18 cellular contexts compared by ENCODE assay signal in the genomic region with DNA sequence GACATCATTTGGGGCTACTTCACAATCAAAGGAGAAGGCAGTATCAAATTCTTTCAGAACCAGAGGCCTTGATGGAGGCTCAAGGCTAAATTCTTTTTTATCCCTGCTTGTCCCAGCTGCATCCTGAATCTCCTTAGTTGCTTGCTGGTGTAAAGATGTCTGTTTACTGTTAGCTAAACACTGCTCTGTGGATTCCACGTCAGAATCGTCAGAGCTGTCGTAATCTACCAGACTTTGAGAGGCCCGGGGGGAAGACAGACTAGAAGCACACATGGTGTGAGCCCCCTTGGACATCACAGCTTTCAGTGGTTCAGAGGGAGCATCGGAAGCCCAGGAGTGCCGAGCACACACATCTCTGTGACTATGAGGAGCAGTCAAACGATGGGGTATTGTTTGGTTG. TPM values are rescaled to one million over a fixed set of nuclear protein-coding genes. Genes with fewer than 3 reads are reported as not detected.
DNase-seq lines count a peak whose midpoint lies in the region; ATAC-seq and TF ChIP-seq lines count a peak whose summit lies in the region.
"Had no signal": no experiment of that assay in that cellular context is flagged by ENCODE, and none has a peak within 500 bp of the region (broad histone marks: within the 10 kb centered on the region; RNA-seq: fewer than 3 reads in every experiment).

No MANE protein-coding gene starts in this region.

- CTCF ChIA-PET in T-cell (lab: Charles Lee): interaction anchor here in 1 of 2 donors (4.9 kb wide), 1 partner anchor 219 kb away, joined by 51 read pairs; no protein-coding TSS in a partner anchor

- H3K9me3 Mint-ChIP-seq in stimulated activated naive CD8-positive, alpha-beta T cell treated with anti-CD3 and anti-CD28 coated beads, Interleukin-15, Interleukin-2, amounts not matched to agents 100 ng/mL and 50 ng/mL, for 24 hours: no peaks in the 10 kb centered on the region
- no peaks in the 10 kb centered on the region for H3K9me3 Mint-ChIP-seq in stimulated activated naive CD8-positive, alpha-beta T cell treated with anti-CD3 and anti-CD28 coated beads, Interleukin-15, amount 100 ng/mL, for 72 hours
- no peaks in the 10 kb centered on the region for H3K9me3 Mint-ChIP-seq in T-cell
- H3K9me3 Mint-ChIP-seq in effector memory CD8-positive, alpha-beta T cell: no peaks in the 10 kb centered on the region

- H3K4me3 Mint-ChIP-seq in stimulated activated naive CD8-positive, alpha-beta T cell treated with anti-CD3 and anti-CD28 coated beads, Interleukin-15, Interleukin-2, amounts not matched to agents 100 ng/mL and 50 ng/mL, for 24 hours: no peak overlapping the region
- no peak overlapping the region for H3K4me3 Mint-ChIP-seq in stimulated activated naive CD8-positive, alpha-beta T cell treated with anti-CD3 and anti-CD28 coated beads, Interleukin-15, amount 100 ng/mL, for 72 hours
- H3K4me3 Mint-ChIP-seq in T-cell: no peak overlapping the region
- no peak overlapping the region for H3K4me3 Mint-ChIP-seq in effector memory CD8-positive, alpha-beta T cell

- H3K27ac ChIP-seq in spleen: peak overlapping the region in 5 of 8 donors; percentile 2 to 79 (median 68)
- H3K27ac ChIP-seq: BLaER1, Peyer's patch had no signal

- H3K9me3 ChIP-seq in spleen: no peaks in the 10 kb centered on the region
- H3K9me3 ChIP-seq: BLaER1, Caco-2, Peyer's patch had no signal

- intact Hi-C loops in spleen (cut with DNase I; ENCODE audit: low total_unique reads): no loop called here

- peaks cover 29% of the 10 kb centered on the region for H3K4me1 Mint-ChIP-seq in stimulated activated naive CD8-positive, alpha-beta T cell treated with anti-CD3 and anti-CD28 coated beads, Interleukin-15, Interleukin-2, amounts not matched to agents 100 ng/mL and 50 ng/mL, for 24 hours (ENCODE audit: low read depth)
- peaks cover 20% of the 10 kb centered on the region for H3K4me1 Mint-ChIP-seq in stimulated activated naive CD8-positive, alpha-beta T cell treated with anti-CD3 and anti-CD28 coated beads, Interleukin-15, amount 100 ng/mL, for 72 hours
- peaks cover 38 to 47% (median 39%) of the 10 kb centered on the region in 3 donors for H3K4me1 Mint-ChIP-seq in T-cell
- H3K4me1 Mint-ChIP-seq in effector memory CD8-positive, alpha-beta T cell (ENCODE audit: low read depth in 2 of 2): no peaks in the 10 kb centered on the region

- POLR2A ChIA-PET in T-cell (lab: Charles Lee): no interaction called here

- WGBS in spleen, 5 donors: 66 to 75% (median 71%) methylated on average over 7 of the region's 7 CpGs

- ATAC-seq in stimulated activated naive CD8-positive, alpha-beta T cell treated with anti-CD3 and anti-CD28 coated beads, Interleukin-15, amount 100 ng/mL, for 72 hours: no peak
- ATAC-seq in T-cell (replicated peaks in 1 of 4): no peak
- no peak for ATAC-seq in effector memory CD8-positive, alpha-beta T cell (replicated peaks)

- H3K27ac Mint-ChIP-seq in stimulated activated naive CD8-positive, alpha-beta T cell treated with anti-CD3 and anti-CD28 coated beads, Interleukin-15, Interleukin-2, amounts not matched to agents 100 ng/mL and 50 ng/mL, for 24 hours: peak overlapping the region; percentile 19
- peak overlapping the region in 1 of 2 donors; percentile 72 for H3K27ac Mint-ChIP-seq in stimulated activated naive CD8-positive, alpha-beta T cell treated with anti-CD3 and anti-CD28 coated beads, Interleukin-15, amount 100 ng/mL, for 72 hours
- H3K27ac Mint-ChIP-seq in T-cell: peak overlapping the region; percentile 78 to 94
- peak overlapping the region; percentile 41 to 59 for H3K27ac Mint-ChIP-seq in effector memory CD8-positive, alpha-beta T cell

- H3K4me1 ChIP-seq in spleen: peaks cover 0 to 12% (median 8%) of the 10 kb centered on the region in 6 donors
- H3K4me1 ChIP-seq: BLaER1, Caco-2, Peyer's patch had no signal

- no peaks in the 10 kb centered on the region for H3K27me3 ChIP-seq in spleen (replicated peaks in 1 of 7)
- H3K27me3 ChIP-seq: BLaER1, Peyer's patch had no signal

- H3K36me3 Mint-ChIP-seq in stimulated activated naive CD8-positive, alpha-beta T cell treated with anti-CD3 and anti-CD28 coated beads, Interleukin-15, Interleukin-2, amounts not matched to agents 100 ng/mL and 50 ng/mL, for 24 hours (ENCODE audit: low read depth): peaks cover 78% of the 10 kb centered on the region
- H3K36me3 Mint-ChIP-seq in T-cell: peaks cover 44% of the 10 kb centered on the region
- H3K36me3 Mint-ChIP-seq in effector memory CD8-positive, alpha-beta T cell (ENCODE audit: insufficient read depth): peaks cover 44% of the 10 kb centered on the region

- H3K27me3 Mint-ChIP-seq in stimulated activated naive CD8-positive, alpha-beta T cell treated with anti-CD3 and anti-CD28 coated beads, Interleukin-15, Interleukin-2, amounts not matched to agents 100 ng/mL and 50 ng/mL, for 24 hours: no peaks in the 10 kb centered on the region
- H3K27me3 Mint-ChIP-seq in stimulated activated naive CD8-positive, alpha-beta T cell treated with anti-CD3 and anti-CD28 coated beads, Interleukin-15, amount 100 ng/mL, for 72 hours: no peaks in the 10 kb centered on the region
- no peaks in the 10 kb centered on the region for H3K27me3 Mint-ChIP-seq in T-cell
- no peaks in the 10 kb centered on the region for H3K27me3 Mint-ChIP-seq in effector memory CD8-positive, alpha-beta T cell

- no peak for TF ChIP-seq POLR2A in spleen (IDR thresholded peaks at IDR 0.05)

- no peak for TF ChIP-seq CTCF in spleen (IDR thresholded peaks at IDR 0.05 in 8 of 11, conservative IDR thresholded peaks at IDR 0.05 in 3 of 11)

- H3K4me3 ChIP-seq in spleen: no peak overlapping the region
- H3K4me3 ChIP-seq: BLaER1, Peyer's patch had no signal

- H3K36me3 ChIP-seq in spleen: peaks cover 3 to 57% (median 21%) of the 10 kb centered on the region in 6 donors

- no peak for DNase-seq in stimulated activated naive CD8-positive, alpha-beta T cell treated with anti-CD3 and anti-CD28 coated beads, Interleukin-15, amount 100 ng/mL, for 72 hours
- no peak for DNase-seq in T-cell
- DNase-seq in effector memory CD8-positive, alpha-beta T cell: no peak
- no peak for DNase-seq in spleen
- no peak for DNase-seq in NCI-H446 treated with DMSO at 0.1 percent for 48 hours (lab: John Stamatoyannopoulos, UW)
- no peak for DNase-seq in NCI-H2171 (lab: John Stamatoyannopoulos, UW)
- DNase-seq in DMS79 treated with DMSO at 0.1 percent for 48 hours (lab: John Stamatoyannopoulos, UW): no peak
- DNase-seq: Caco-2, DMS53, KG1, NCI-H1092 treated with DMSO at 0.1 percent for 48 hours, NCI-H187 treated with DMSO at 0.1 percent for 48 hours, NCI-H510A, Peyer's patch, SHP77 treated with DMSO at 0.1 percent for 48 hours had no signal

RNA-seq across cellular contexts. Expression of gene LINS1, which starts 32.6 kb away (rescaled TPM):
- total RNA-seq in T-cell: 10 to 100 TPM; 42.9 to 88.1 (median 77.0) TPM
- 10 to 100 TPM; 25.7 to 71.1 (median 30.6) TPM for total RNA-seq in spleen
- 10 to 100 TPM in 1 of 3 donors, 1 to 10 TPM in 2; 7.7 to 14.5 (median 9.3) TPM for polyA plus RNA-seq in spleen

RNA-seq across cellular contexts. Expression of gene ASB7, which starts 33.0 kb away (rescaled TPM):
- 10 to 100 TPM; 17.7 to 24.8 (median 21.8) TPM for total RNA-seq in T-cell
- total RNA-seq in spleen: 10 to 100 TPM; 15.6 to 27.1 (median 16.4) TPM
- 1 to 10 TPM; 3.4 to 5.1 (median 4.0) TPM for polyA plus RNA-seq in spleen

RNA-seq across cellular contexts. Expression of gene CERS3, which starts 40.7 kb away (rescaled TPM):
- total RNA-seq in T-cell: 1 to 10 TPM; 1.1 to 3.5 (median 2.6) TPM
- under 1 TPM in 3 of 7 donors, not detected in 4; 0.37 to 0.41 (median 0.40) TPM for total RNA-seq in spleen
- under 1 TPM; 0.04 to 0.09 (median 0.06) TPM for polyA plus RNA-seq in spleen
- total RNA-seq: Caco-2, MCF 10A, Peyer's patch had no signal
